Comparison of ENCODE assay signal across 10 cellular contexts in the genomic region with DNA sequence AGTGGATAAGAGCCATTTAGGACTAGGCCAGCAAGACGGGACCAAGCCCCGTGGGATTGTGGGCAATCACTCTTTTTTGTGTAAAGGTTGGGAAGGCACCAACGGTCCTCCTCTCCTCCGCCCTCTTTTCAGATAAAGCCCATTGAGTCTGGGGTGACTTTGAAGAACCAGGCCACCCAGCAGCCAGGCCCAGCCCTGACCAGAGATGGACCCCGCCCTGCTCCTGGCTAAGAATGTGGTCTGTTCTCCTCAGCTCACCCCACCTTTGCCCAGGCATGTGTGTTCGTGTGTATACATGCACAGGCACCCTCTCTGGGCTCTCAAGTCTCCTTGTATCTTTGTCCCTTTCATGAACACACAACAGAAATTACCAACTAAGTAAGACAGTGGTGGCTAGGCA. TPM values are rescaled to one million over a fixed set of nuclear protein-coding genes. Genes with fewer than 3 reads are reported as not detected.
A peak's percentile ranks its signal among the peaks of the same experiment; 100 is the strongest.
DNase-seq lines count a peak whose midpoint lies in the region; ATAC-seq and TF ChIP-seq lines count a peak whose summit lies in the region.
"Had no signal": no experiment of that assay in that cellular context is flagged by ENCODE, and none has a peak within 500 bp of the region (broad histone marks: within the 10 kb centered on the region; RNA-seq: fewer than 3 reads in every experiment).

No MANE protein-coding gene starts in this region.

- H3K27me3 Mint-ChIP-seq in Calu3 (ENCODE audit: unreplicated experiment) (no peaks in the 10 kb centered on the region), nephron progenitor cell (ENCODE audit: low read depth, poor library complexity) (peaks cover 3% of the 10 kb centered on the region)
- no peaks in the 10 kb centered on the region for H3K27me3 Mint-ChIP-seq in stimulated activated naive CD8-positive, alpha-beta T cell treated with anti-CD3 and anti-CD28 coated beads, Interleukin-15, amount 100 ng/mL, for 72 hours
- H3K27me3 Mint-ChIP-seq: stimulated activated naive CD8-positive, alpha-beta T cell treated with anti-CD3 and anti-CD28 coated beads, Interleukin-15, Interleukin-2, amounts not matched to agents 100 ng/mL and 50 ng/mL, for 24 hours had no signal

- ATAC-seq in HG02798 (IDR thresholded peaks at IDR 0.05; ENCODE audit: poor library complexity, unreplicated experiment): no peak
- ATAC-seq in stimulated activated naive CD8-positive, alpha-beta T cell treated with anti-CD3 and anti-CD28 coated beads, Interleukin-15, Interleukin-2, amounts not matched to agents 100 U/mL and 50 U/mL, for 24 hours: no peak
- no peak for ATAC-seq in stimulated activated naive CD8-positive, alpha-beta T cell treated with anti-CD3 and anti-CD28 coated beads, Interleukin-15, amount 100 ng/mL, for 72 hours

- no TSS peak for BruUV-seq in Calu3 (replicated peaks; lab: Mats Ljungman, UMichigan)

- H3K9me3 Mint-ChIP-seq in Calu3 (ENCODE audit: low read depth, unreplicated experiment): no peaks in the 10 kb centered on the region
- H3K9me3 Mint-ChIP-seq in nephron progenitor cell: no peaks in the 10 kb centered on the region
- no peaks in the 10 kb centered on the region for H3K9me3 Mint-ChIP-seq in stimulated activated naive CD8-positive, alpha-beta T cell treated with anti-CD3 and anti-CD28 coated beads, Interleukin-15, amount 100 ng/mL, for 72 hours
- H3K9me3 Mint-ChIP-seq: stimulated activated naive CD8-positive, alpha-beta T cell treated with anti-CD3 and anti-CD28 coated beads, Interleukin-15, Interleukin-2, amounts not matched to agents 100 ng/mL and 50 ng/mL, for 24 hours had no signal

- no peak for TF ChIP-seq CTCF in Calu3 (IDR thresholded peaks at IDR 0.05; ENCODE audit: unreplicated experiment)
- TF ChIP-seq CTCF in nephron progenitor cell (IDR thresholded peaks at IDR 0.05): no peak

- CTCF ChIA-PET in Calu3 (lab: Charles Lee): interaction anchor here (6.0 kb wide), 1 partner anchor 22 kb away, joined by 57 read pairs; a partner anchor contains a TSS

- H3K4me1 Mint-ChIP-seq in Calu3 (ENCODE audit: low read depth, unreplicated experiment): peaks cover 81% of the 10 kb centered on the region
- peaks cover 88% of the 10 kb centered on the region for H3K4me1 Mint-ChIP-seq in nephron progenitor cell
- H3K4me1 Mint-ChIP-seq in stimulated activated naive CD8-positive, alpha-beta T cell treated with anti-CD3 and anti-CD28 coated beads, Interleukin-15, amount 100 ng/mL, for 72 hours: peaks cover 25% of the 10 kb centered on the region

- peak overlapping the region; percentile 44 for H3K27ac ChIP-seq in caudate nucleus (ENCODE audit: low read depth, low read length)

- H3K4me3 Mint-ChIP-seq in Calu3 (ENCODE audit: low read depth, unreplicated experiment) (peak overlapping the region; percentile 95), nephron progenitor cell (no peak overlapping the region)
- H3K4me3 Mint-ChIP-seq in stimulated activated naive CD8-positive, alpha-beta T cell treated with anti-CD3 and anti-CD28 coated beads, Interleukin-15, amount 100 ng/mL, for 72 hours: no peak overlapping the region
- H3K4me3 Mint-ChIP-seq: stimulated activated naive CD8-positive, alpha-beta T cell treated with anti-CD3 and anti-CD28 coated beads, Interleukin-15, Interleukin-2, amounts not matched to agents 100 ng/mL and 50 ng/mL, for 24 hours had no signal

- no peak for DNase-seq in Calu3
- no peak for DNase-seq in caudate nucleus (lab: John Stamatoyannopoulos, UW)
- no peak for DNase-seq in nephron progenitor cell
- no peak for DNase-seq in stimulated activated naive CD8-positive, alpha-beta T cell treated with anti-CD3 and anti-CD28 coated beads, Interleukin-15, Interleukin-2, amounts not matched to agents 100 U/mL and 50 U/mL, for 24 hours
- no peak for DNase-seq in stimulated activated naive CD8-positive, alpha-beta T cell treated with anti-CD3 and anti-CD28 coated beads, Interleukin-15, amount 100 ng/mL, for 72 hours
- DNase-seq: activated CD8-positive, alpha-beta memory T cell treated with anti-CD3 and anti-CD28 coated beads, Interleukin-2, amount 50 U/mL, for 48 hours; BE2C; NCI-H1694 had no signal

- intact Hi-C loops in Calu3 (cut with micrococcal nuclease; ENCODE audit: unreplicated experiment): no loop called here

- H3K36me3 Mint-ChIP-seq in Calu3 (ENCODE audit: insufficient read depth, unreplicated experiment): peaks cover 96% of the 10 kb centered on the region
- peaks cover 8% of the 10 kb centered on the region for H3K36me3 Mint-ChIP-seq in nephron progenitor cell (ENCODE audit: low read depth)

- peak overlapping the region; percentile 99 for H3K27ac Mint-ChIP-seq in Calu3 (ENCODE audit: unreplicated experiment)
- peak overlapping the region; percentile 24 for H3K27ac Mint-ChIP-seq in nephron progenitor cell
- no peak overlapping the region for H3K27ac Mint-ChIP-seq in stimulated activated naive CD8-positive, alpha-beta T cell treated with anti-CD3 and anti-CD28 coated beads, Interleukin-15, amount 100 ng/mL, for 72 hours
- H3K27ac Mint-ChIP-seq: stimulated activated naive CD8-positive, alpha-beta T cell treated with anti-CD3 and anti-CD28 coated beads, Interleukin-15, Interleukin-2, amounts not matched to agents 100 ng/mL and 50 ng/mL, for 24 hours had no signal

RNA-seq across cellular contexts. Expression of a gene that starts 9.1 kb away (rescaled TPM):
- 238 and 256 TPM in 2 replicates for total RNA-seq in Calu3 (2022)

RNA-seq across cellular contexts. Expression of a gene that starts 23.9 kb away (rescaled TPM):
- 42.1 and 45.5 TPM in 2 replicates for total RNA-seq in Calu3 (2022)

RNA-seq across cellular contexts. Expression of a gene that starts 31.0 kb away (rescaled TPM):
- 0.17 and 0.29 TPM in 2 replicates for total RNA-seq in Calu3 (2022)

RNA-seq across cellular contexts. Expression of a gene that starts 32.4 kb away (rescaled TPM):
- total RNA-seq in Calu3 (2022): not detected in 2 replicates

RNA-seq across cellular contexts. Expression of a gene that starts 39.0 kb away (rescaled TPM):
- total RNA-seq in Calu3 (2022): 0.52 and 0.88 TPM in 2 replicates

Comparison
In these comparisons a context has a peak if more than half of its experiments do, and no peak if none do; other contexts are left out.
1. H3K27ac Mint-ChIP-seq: peak in Calu3 (single experiment) and nephron progenitor cell (single experiment); none in stimulated activated naive CD8-positive, alpha-beta T cell treated with anti-CD3 and anti-CD28 coated beads, Interleukin-15, amount 100 ng/mL, for 72 hours (0 of 2).